8 cellular contexts compared by ENCODE assay signal in the genomic region with DNA sequence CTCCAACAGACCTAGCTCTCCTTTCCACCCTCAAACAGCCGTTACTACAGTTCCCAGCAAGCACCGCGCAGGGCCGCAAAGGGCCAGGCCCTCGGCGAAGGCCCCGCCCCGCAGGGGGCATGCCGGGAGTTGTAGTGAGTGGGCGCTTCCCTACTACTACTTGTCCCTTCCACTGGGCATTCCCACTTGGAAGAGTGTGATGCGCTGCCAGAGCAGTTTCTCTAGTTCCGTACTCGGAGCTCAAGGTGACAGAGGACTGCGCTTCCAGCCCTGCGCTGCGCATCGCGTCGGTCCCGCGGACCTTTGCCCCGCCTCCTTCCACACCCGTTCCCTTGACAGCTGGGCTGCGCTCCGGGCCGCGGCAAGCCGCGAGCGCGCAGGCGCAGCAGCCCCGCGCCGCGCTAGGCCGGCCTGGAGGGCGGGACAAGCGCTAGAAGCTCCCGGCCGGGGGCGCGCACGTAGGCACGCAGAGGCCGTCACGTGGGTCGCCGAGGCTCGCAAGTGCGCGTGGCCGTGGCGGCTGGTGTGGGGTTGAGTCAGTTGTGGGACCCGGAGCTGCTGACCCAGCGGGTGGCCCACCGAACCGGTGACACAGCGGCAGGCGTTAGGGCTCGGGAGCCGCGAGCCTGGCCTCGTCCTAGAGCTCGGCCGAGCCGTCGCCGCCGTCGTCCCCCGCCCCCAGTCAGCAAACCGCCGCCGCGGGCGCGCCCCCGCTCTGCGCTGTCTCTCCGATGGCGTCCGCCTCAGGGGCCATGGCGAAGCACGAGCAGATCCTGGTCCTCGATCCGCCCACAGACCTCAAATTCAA. TPM values are rescaled to one million over a fixed set of nuclear protein-coding genes. Genes with fewer than 3 reads are reported as not detected.
A peak's percentile ranks its signal among the peaks of the same experiment; 100 is the strongest.
DNase-seq lines count a peak whose midpoint lies in the region; ATAC-seq and TF ChIP-seq lines count a peak whose summit lies in the region.

A gene with protein sequence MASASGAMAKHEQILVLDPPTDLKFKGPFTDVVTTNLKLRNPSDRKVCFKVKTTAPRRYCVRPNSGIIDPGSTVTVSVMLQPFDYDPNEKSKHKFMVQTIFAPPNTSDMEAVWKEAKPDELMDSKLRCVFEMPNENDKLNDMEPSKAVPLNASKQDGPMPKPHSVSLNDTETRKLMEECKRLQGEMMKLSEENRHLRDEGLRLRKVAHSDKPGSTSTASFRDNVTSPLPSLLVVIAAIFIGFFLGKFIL (plus strand): TSS at position 491 of the 808 bp plus-strand sequence. CDS start 241 bp downstream, at position 732.

- H3K36me3 ChIP-seq in BJ (ENCODE audit: control insufficient read depth, insufficient read depth, low read length) = no peaks in the 10 kb centered on the region
- no peaks in the 10 kb centered on the region for H3K36me3 ChIP-seq in kidney epithelial cell (ENCODE audit: control insufficient read depth, insufficient read depth, low read length)

- H3K4me3 ChIP-seq in BJ (ENCODE audit: low read depth, low read length) = peak within 1 kb of the TSS; percentile 92
- peak within 1 kb of the TSS; percentile 78 for H3K4me3 ChIP-seq in kidney epithelial cell (ENCODE audit: low read depth, low read length)

- peaks cover 3% of the 10 kb centered on the region for H3K36me3 Mint-ChIP-seq in activated CD4-positive, alpha-beta T cell treated with anti-CD3 and anti-CD28 coated beads for 36 hours (ENCODE audit: low read depth)
- H3K36me3 Mint-ChIP-seq in chondrocyte (ENCODE audit: low read depth) = no peaks in the 10 kb centered on the region

- POLR2A ChIA-PET in BJ (lab: Charles Lee) = interaction anchor here (0.6 to 0.7 kb wide), 2 partner anchors 36 to 392 kb away, joined by 3 to 4 read pairs; no protein-coding TSS in a partner anchor
- POLR2A ChIA-PET in activated CD4-positive, alpha-beta T cell treated with anti-CD3 and anti-CD28 coated beads for 36 hours (lab: Charles Lee) = interaction anchor here (0.6 to 2.7 kb wide), 8 partner anchors 11 to 715 kb away, joined by 3 to 15 read pairs (median 4); a partner anchor contains a TSS

- peak within 1 kb of the TSS; percentile 89 for H3K4me3 Mint-ChIP-seq in activated CD4-positive, alpha-beta T cell treated with anti-CD3 and anti-CD28 coated beads for 36 hours
- H3K4me3 Mint-ChIP-seq in chondrocyte (ENCODE audit: unreplicated experiment) = peak within 1 kb of the TSS; percentile 86

- DNase-seq in BJ (ENCODE audit: low read depth) = peak; percentile 87
- DNase-seq in GM19240 (ENCODE audit: insufficient read length, low spot score) = peak; percentile 83
- peak; percentile 89 to 93 for DNase-seq in NCI-H524 (lab: John Stamatoyannopoulos, UW)
- peak; percentile 96 for DNase-seq in activated CD4-positive, alpha-beta T cell treated with anti-CD3 and anti-CD28 coated beads for 36 hours
- peak; percentile 99 for DNase-seq in chondrocyte (ENCODE audit: low spot score)
- peak; percentile 83 for DNase-seq in kidney epithelial cell (ENCODE audit: low read depth)
- peak; percentile 94 for DNase-seq in stimulated activated CD4-positive, alpha-beta T cell treated with anti-CD3 and anti-CD28 coated beads, Interleukin-15, amount 100 ng/mL, for 24 hours

- CTCF ChIA-PET in BJ (lab: Yijun Ruan, JAX) = interaction anchor here (0.6 to 1.0 kb wide), 4 partner anchors 11 to 567 kb away, joined by 3 to 4 read pairs (median 3); no protein-coding TSS in a partner anchor
- CTCF ChIA-PET in activated CD4-positive, alpha-beta T cell treated with anti-CD3 and anti-CD28 coated beads for 36 hours (lab: Charles Lee) = interaction anchor here (1.0 kb wide), 2 partner anchors 12 to 1303 kb away, joined by 3 read pairs; no protein-coding TSS in a partner anchor

- peak; percentile 75 for ATAC-seq in HG03457 (IDR thresholded peaks at IDR 0.05; ENCODE audit: unreplicated experiment)
- ATAC-seq in activated CD4-positive, alpha-beta T cell treated with anti-CD3 and anti-CD28 coated beads for 36 hours = peak; percentile 86

- H3K27me3 ChIP-seq in BJ (ENCODE audit: control insufficient read depth, insufficient read depth, low read length) (no peaks in the 10 kb centered on the region), kidney epithelial cell (ENCODE audit: control insufficient read depth, insufficient read depth, low read length) (no peaks in the 10 kb centered on the region)

- TF ChIP-seq CTCF in BJ (IDR thresholded peaks at IDR 0.05; ENCODE audit: insufficient read depth, low read depth, low read length) = no peak
- no peak for TF ChIP-seq CTCF in chondrocyte (IDR thresholded peaks at IDR 0.05)
- TF ChIP-seq CTCF in kidney epithelial cell (IDR thresholded peaks at IDR 0.05; ENCODE audit: insufficient read depth, low read length, poor library complexity, severe bottlenecking) = no peak

- intact Hi-C loops in activated CD4-positive, alpha-beta T cell treated with anti-CD3 and anti-CD28 coated beads for 36 hours (cut with DNase I, micrococcal nuclease) = loop anchor here (1.0 to 10.0 kb wide), 16 partner anchors 37 to 1994 kb away; a partner anchor contains a TSS

- H3K4me1 Mint-ChIP-seq in activated CD4-positive, alpha-beta T cell treated with anti-CD3 and anti-CD28 coated beads for 36 hours = peaks cover 20% of the 10 kb centered on the region
- H3K4me1 Mint-ChIP-seq in chondrocyte (ENCODE audit: low read depth) = peaks cover 26% of the 10 kb centered on the region

- no peaks in the 10 kb centered on the region for H3K9me3 Mint-ChIP-seq in activated CD4-positive, alpha-beta T cell treated with anti-CD3 and anti-CD28 coated beads for 36 hours (ENCODE audit: low read depth)
- H3K9me3 Mint-ChIP-seq in chondrocyte (ENCODE audit: low read depth) = no peaks in the 10 kb centered on the region

- H3K27me3 Mint-ChIP-seq in activated CD4-positive, alpha-beta T cell treated with anti-CD3 and anti-CD28 coated beads for 36 hours = peaks cover 5% of the 10 kb centered on the region
- H3K27me3 Mint-ChIP-seq in chondrocyte (ENCODE audit: low read depth) = peaks cover 2% of the 10 kb centered on the region

- peak within 1 kb of the TSS; percentile 93 for H3K27ac Mint-ChIP-seq in activated CD4-positive, alpha-beta T cell treated with anti-CD3 and anti-CD28 coated beads for 36 hours
- H3K27ac Mint-ChIP-seq in chondrocyte (ENCODE audit: unreplicated experiment) = peak within 1 kb of the TSS; percentile 95

RNA-seq across cellular contexts. Expression of the gene that starts here (rescaled TPM):
- 170 and 301 TPM in 2 replicates for polyA plus RNA-seq in BJ (2011; rRNA removed)
- polyA minus RNA-seq in BJ (2011; rRNA and poly(A)+ RNA removed) = 55.0 and 62.3 TPM in 2 replicates
- total RNA-seq in activated CD4-positive, alpha-beta T cell treated with anti-CD3 and anti-CD28 coated beads for 36 hours = 100 to 1,000 TPM; 156 to 220 TPM
- total RNA-seq in chondrocyte (125 to 143 TPM (median 141 TPM) in 3 replicates), kidney epithelial cell (169 and 173 TPM in 2 replicates)

Comparison
In these comparisons a context has a peak if more than half of its experiments do, and no peak if none do; other contexts are left out.
1. Peak in every context shown above with its lines: DNase-seq, ATAC-seq and H3K4me3 ChIP-seq.